In the genomic region with DNA sequence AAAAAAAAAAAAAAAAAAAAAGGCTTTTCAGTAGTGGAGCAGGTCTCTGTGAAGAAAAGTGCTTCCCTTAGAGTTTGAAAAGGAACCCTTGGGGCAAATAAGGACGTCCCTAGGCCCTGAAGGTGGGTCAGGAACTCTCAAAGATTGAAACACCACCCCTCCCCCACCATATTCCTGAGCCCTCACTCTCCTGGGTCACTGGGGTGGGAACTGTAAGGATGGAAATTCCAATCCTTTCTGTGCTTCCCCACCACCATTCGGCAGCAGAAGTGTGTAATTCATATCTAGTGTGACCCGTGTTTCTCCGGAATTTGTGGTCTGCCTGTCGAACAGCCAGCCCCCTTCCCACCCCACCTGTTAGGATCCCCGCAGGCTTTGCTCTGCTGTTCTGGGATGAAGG, we compare ENCODE assay signal across 25 cellular contexts.
"Had no signal": no experiment of that assay in that cellular context is flagged by ENCODE, and none has a peak within 500 bp of the region (broad histone marks: within the 10 kb centered on the region; RNA-seq: fewer than 3 reads in every experiment).

No MANE protein-coding gene starts in this region.

- H3K9ac ChIP-seq: neural progenitor cell had no signal

- H3K36me3 Mint-ChIP-seq: natural killer cell had no signal

- H3K27ac ChIP-seq: body of pancreas, epithelial cell of prostate, esophagus squamous epithelium, heart right ventricle, left lung, lower lobe of right lung, neural progenitor cell, right atrium auricular region, stomach, thyroid gland had no signal

- H3K4me3 ChIP-seq: body of pancreas, esophagus squamous epithelium, heart right ventricle, left lung, lower lobe of right lung, neural progenitor cell, right atrium auricular region, smooth muscle cell, stomach, thyroid gland had no signal

- H3K36me3 ChIP-seq: esophagus squamous epithelium, heart right ventricle, left lung, lower lobe of right lung, neural progenitor cell, right atrium auricular region, stomach, thyroid gland had no signal

- DNase-seq: activated CD4-positive, alpha-beta memory T cell treated with anti-CD3 and anti-CD28 coated beads for 36 hours; activated CD4-positive, alpha-beta T cell treated with anti-CD3 and anti-CD28 coated beads for 48 hours; activated T-cell treated with anti-CD3 and anti-CD28 coated beads, Interleukin-2, amount 50 U/mL, for 48 hours; body of pancreas; dermis blood vessel endothelial cell; effector CD4-positive, alpha-beta T cell; esophagus squamous epithelium; foreskin melanocyte; heart right ventricle; lower lobe of right lung; mesenchymal stem cell; natural killer cell; occipital lobe; stimulated activated CD4-positive, alpha-beta T cell treated with anti-CD3 and anti-CD28 coated beads, Interleukin-15, amount 100 ng/mL, for 24 hours; stimulated activated CD4-positive, alpha-beta T cell treated with anti-CD3 and anti-CD28 coated beads, Interleukin-2, amount 100 ng/mL, for 24 hours; stomach had no signal

- H3K9me3 Mint-ChIP-seq: natural killer cell; stimulated activated naive B cell treated with anti-CD40 and anti-IgM and Interleukin-4, amounts not matched to agents 10 μg/mL and 1 μg/mL and 100 μg/mL, for 72 hours had no signal

- H3K27me3 ChIP-seq: body of pancreas, esophagus squamous epithelium, heart right ventricle, left lung, neural progenitor cell, right atrium auricular region, stomach, thyroid gland had no signal

- H3K4me3 Mint-ChIP-seq: activated CD4-positive, alpha-beta memory T cell treated with anti-CD3 and anti-CD28 coated beads for 36 hours; activated naive CD4-positive, alpha-beta T cell treated with anti-CD3 and anti-CD28 coated beads, Interleukin-2, amount 50 U/mL, for 24 hours; natural killer cell; neural progenitor cell had no signal

- H3K9me3 ChIP-seq: body of pancreas, esophagus squamous epithelium, left lung, lower lobe of right lung, right atrium auricular region, stomach, thyroid gland had no signal

- H3K4me2 ChIP-seq: smooth muscle cell had no signal

- H2AFZ ChIP-seq: neural progenitor cell had no signal

- H3K4me1 ChIP-seq: body of pancreas had no signal

- H3K27ac Mint-ChIP-seq: activated CD4-positive, alpha-beta memory T cell treated with anti-CD3 and anti-CD28 coated beads for 36 hours; activated naive CD4-positive, alpha-beta T cell treated with anti-CD3 and anti-CD28 coated beads, Interleukin-2, amount 50 U/mL, for 24 hours; activated T-helper 2 cell treated with anti-CD3 and anti-CD28 coated beads, Interferon-gamma antibody, Interleukin-2, Interleukin-4, amounts not matched to agents 10 μg/mL and 5 μg/mL and 100 μg/mL, durations not matched to agents 14 hours and 24 hours and 36 hours; neural progenitor cell; stimulated activated naive B cell treated with anti-CD40 and anti-IgM and Interleukin-4, amounts not matched to agents 10 μg/mL and 1 μg/mL and 100 μg/mL, for 72 hours had no signal

- H3K27me3 Mint-ChIP-seq: activated CD4-positive, alpha-beta memory T cell treated with anti-CD3 and anti-CD28 coated beads for 36 hours; activated naive CD4-positive, alpha-beta T cell treated with anti-CD3 and anti-CD28 coated beads, Interleukin-2, amount 50 U/mL, for 24 hours; stimulated activated naive B cell treated with anti-CD40 and anti-IgM and Interleukin-4, amounts not matched to agents 10 μg/mL and 1 μg/mL and 100 μg/mL, for 72 hours had no signal
